18 cellular contexts compared by ENCODE assay signal in genomic region chr2:179862898-179863458, GRCh38. TPM values are rescaled to one million over a fixed set of nuclear protein-coding genes. Genes with fewer than 3 reads are reported as not detected.
DNase-seq lines count a peak whose midpoint lies in the region; ATAC-seq and TF ChIP-seq lines count a peak whose summit lies in the region.
"Had no signal": no experiment of that assay in that cellular context is flagged by ENCODE, and none has a peak within 500 bp of the region (broad histone marks: within the 10 kb centered on the region; RNA-seq: fewer than 3 reads in every experiment).

No MANE protein-coding gene starts in this region.

- intact Hi-C loops in HCT116 (cut with micrococcal nuclease) (no loop called here), left lung (cut with DNase I) (no loop called here)

- TF ChIP-seq RAD21 in HCT116 (IDR thresholded peaks at IDR 0.05; ENCODE audit: low read depth): no peak

- H3K27me3 ChIP-seq in HCT116 (ENCODE audit: insufficient read depth, low read length) (no peaks in the 10 kb centered on the region), left lung (peaks cover 7 to 58% of the 10 kb centered on the region in 2 donors), skeletal muscle tissue (ENCODE audit: control insufficient read depth in 3 of 3, insufficient read depth in 3 of 3, low read length in 3 of 3) (peaks cover 0 to 4% (median 3%) of the 10 kb centered on the region in 3 donors)

- H3K27ac ChIP-seq in HCT116 (ENCODE audit: low read depth, low read length) (no peak overlapping the region), left lung (no peak overlapping the region), skeletal muscle tissue (ENCODE audit: low read depth, low read length) (peak overlapping the region; percentile 48)
- H3K27ac ChIP-seq: Peyer's patch had no signal

- BruUV-seq in HCT116 (replicated peaks; lab: Mats Ljungman, UMichigan): no TSS peak

- RAD21 ChIA-PET in HCT116 (lab: Charles Lee; ENCODE audit: low non-redundant PET in 1 of 2, low total read pairs in 2 of 2, uncharacterized antibody in 2 of 2, unreplicated experiment in 2 of 2): no interaction called here

- no peak for DNase-seq in HCT116 (ENCODE audit: low read depth, low spot score)
- DNase-seq in left lung: no peak
- no peak for DNase-seq in SHP77 treated with DMSO at 0.1 percent for 48 hours (lab: John Stamatoyannopoulos, UW)
- no peak for DNase-seq in activated CD8-positive, alpha-beta memory T cell treated with anti-CD3 and anti-CD28 coated beads for 24 hours
- DNase-seq: ACHN; CD4-positive, CD25-positive, alpha-beta regulatory T cell; DMS79 treated with DMSO at 0.1 percent for 48 hours; GF-D8; KG1; NCI-H1105 treated with DMSO at 0.1 percent for 48 hours; NCI-H187; NCI-H446; NCI-H748 treated with DMSO at 0.1 percent for 48 hours; Peyer's patch; SHP77 had no signal

- H3K4me1 ChIP-seq in HCT116 (ENCODE audit: control insufficient read depth in 1 of 2, insufficient read depth in 2 of 2, low read length in 2 of 2) (peaks cover 2 to 15% of the 10 kb centered on the region in 2 experiments; a peak in 3 of 4 replicates), left lung (peaks cover 0 to 9% of the 10 kb centered on the region in 2 donors), skeletal muscle tissue (ENCODE audit: control insufficient read depth in 3 of 3, insufficient read depth in 3 of 3, low read length in 3 of 3) (peaks cover 10 to 16% (median 12%) of the 10 kb centered on the region in 3 donors)

- TF ChIP-seq POLR2A in HCT116 (IDR thresholded peaks at IDR 0.05; ENCODE audit: borderline replicate concordance, extremely low read depth, insufficient read depth, insufficient read length): no peak

- peak overlapping the region; percentile 77 for H2AFZ ChIP-seq in HCT116 (ENCODE audit: low read depth, low read length, poor library complexity, severe bottlenecking)

- CTCF ChIA-PET in HCT116 (lab: Charles Lee): interaction anchor here (1.1 to 1.4 kb wide), 2 partner anchors 36 to 73 kb away, joined by 3 read pairs; no protein-coding TSS in a partner anchor

- H3K9ac ChIP-seq in HCT116 (ENCODE audit: low read length) (no peak overlapping the region), skeletal muscle tissue (ENCODE audit: low read depth in 1 of 3, low read length in 3 of 3) (peak overlapping the region in 2 of 3 donors; percentile 20 to 64)

- no peaks in the 10 kb centered on the region for H3K79me2 ChIP-seq in HCT116 (ENCODE audit: insufficient read depth, low read length)

- H3K4me3 ChIP-seq in HCT116 (replicated peaks in 1 of 2; ENCODE audit: low read depth in 1 of 2, low read length in 2 of 2) (no peak overlapping the region), left lung (no peak overlapping the region), skeletal muscle tissue (ENCODE audit: low read length in 3 of 3) (peak overlapping the region in 2 of 3 donors; percentile 14 to 38)
- H3K4me3 ChIP-seq: Peyer's patch had no signal

- no peak overlapping the region for H3K4me2 ChIP-seq in HCT116 (ENCODE audit: low read length)

- no peaks in the 10 kb centered on the region for H4K20me1 ChIP-seq in HCT116 (ENCODE audit: insufficient read depth)

- TF ChIP-seq CTCF in HCT116 (IDR thresholded peaks at IDR 0.05 in 2 of 3, conservative IDR thresholded peaks at IDR 0.05 in 1 of 3; ENCODE audit: borderline replicate concordance in 1 of 3, insufficient read depth in 1 of 3, low read depth in 2 of 3, low read length in 2 of 3) (no peak), brain (conservative IDR thresholded peaks at IDR 0.05) (no peak), left lung (IDR thresholded peaks at IDR 0.05) (no peak)

- H3K9me2 ChIP-seq in HCT116 (ENCODE audit: insufficient read depth): no peaks in the 10 kb centered on the region

- H3K4me3 Mint-ChIP-seq in brain: peak overlapping the region in 4 of 5 experiments; percentile 39 to 70 (median 53)
- H3K4me3 Mint-ChIP-seq in activated T-helper 17 cell treated with anti-CD3 and anti-CD28 coated beads, Interleukin-2, amount 50 U/mL, for 72 hours: no peak overlapping the region
- H3K4me3 Mint-ChIP-seq: CD4-positive, CD25-positive, alpha-beta regulatory T cell had no signal

- H3K36me3 ChIP-seq in HCT116 (ENCODE audit: control insufficient read depth in 1 of 2, insufficient read depth in 2 of 2, low read length in 2 of 2) (no peaks in the 10 kb centered on the region), left lung (no peaks in the 10 kb centered on the region), skeletal muscle tissue (ENCODE audit: control insufficient read depth in 3 of 3, insufficient read depth in 3 of 3, low read length in 3 of 3) (no peaks in the 10 kb centered on the region)
- H3K36me3 ChIP-seq: Peyer's patch had no signal

- H3K4me1 Mint-ChIP-seq in brain: peaks cover 18% of the 10 kb centered on the region
- no peaks in the 10 kb centered on the region for H3K4me1 Mint-ChIP-seq in activated T-helper 17 cell treated with anti-CD3 and anti-CD28 coated beads, Interleukin-2, amount 50 U/mL, for 72 hours

- H3K9me3 ChIP-seq in HCT116 (ENCODE audit: control insufficient read depth in 1 of 2, insufficient read depth in 1 of 2, low read depth in 1 of 2, low read length in 2 of 2) (no peaks in the 10 kb centered on the region), left lung (no peaks in the 10 kb centered on the region), skeletal muscle tissue (ENCODE audit: control insufficient read depth in 3 of 3, low read length in 3 of 3) (no peaks in the 10 kb centered on the region)
- H3K9me3 ChIP-seq: Peyer's patch had no signal

- POLR2A ChIA-PET in HCT116 (lab: Charles Lee): no interaction called here

- H3K36me3 Mint-ChIP-seq in brain: no peaks in the 10 kb centered on the region
- H3K36me3 Mint-ChIP-seq in activated T-helper 17 cell treated with anti-CD3 and anti-CD28 coated beads, Interleukin-2, amount 50 U/mL, for 72 hours (ENCODE audit: low read depth): no peaks in the 10 kb centered on the region
- H3K36me3 Mint-ChIP-seq: CD4-positive, CD25-positive, alpha-beta regulatory T cell had no signal

- ATAC-seq in HCT116: no peak
- peak; percentile 41 for ATAC-seq in left lung
- ATAC-seq in activated T-helper 17 cell treated with anti-CD3 and anti-CD28 coated beads, Interleukin-2, amount 50 U/mL, for 72 hours (replicated peaks): no peak

- no peak overlapping the region for H3K27ac Mint-ChIP-seq in brain
- no peak overlapping the region for H3K27ac Mint-ChIP-seq in activated T-helper 17 cell treated with anti-CD3 and anti-CD28 coated beads, Interleukin-2, amount 50 U/mL, for 72 hours
- H3K27ac Mint-ChIP-seq: CD4-positive, CD25-positive, alpha-beta regulatory T cell had no signal

- H3K27me3 Mint-ChIP-seq in brain: peaks cover 77% of the 10 kb centered on the region
- peaks cover 60% of the 10 kb centered on the region for H3K27me3 Mint-ChIP-seq in activated T-helper 17 cell treated with anti-CD3 and anti-CD28 coated beads, Interleukin-2, amount 50 U/mL, for 72 hours

- H3K9me3 Mint-ChIP-seq in brain: no peaks in the 10 kb centered on the region
- H3K9me3 Mint-ChIP-seq in activated T-helper 17 cell treated with anti-CD3 and anti-CD28 coated beads, Interleukin-2, amount 50 U/mL, for 72 hours: no peaks in the 10 kb centered on the region

TF ChIP-seq in HCT116, 20 proteins besides CTCF, POLR2A, EP300 and RAD21:
- no peak for TF ChIP-seq FOSL1 (IDR thresholded peaks at IDR 0.05; ENCODE audit: low read depth)
- TF ChIP-seq SIN3A (IDR thresholded peaks at IDR 0.05; ENCODE audit: low read depth): no peak
- no peak for TF ChIP-seq POLR2AphosphoS5 (IDR thresholded peaks at IDR 0.05; ENCODE audit: low read depth, low read length)
- TF ChIP-seq EGR1 (IDR thresholded peaks at IDR 0.05; ENCODE audit: low read depth): no peak
- TF ChIP-seq ZFX (IDR thresholded peaks at IDR 0.05): no peak

RNA-seq across cellular contexts. Expression of gene ZNF385B, which starts 1.6 kb away (rescaled TPM):
- 9.3 TPM for total RNA-seq in HCT116 (2021; ENCODE audit: unreplicated experiment)
- polyA plus RNA-seq in HCT116 (2012): 4.1 and 5.6 TPM in 2 replicates
- polyA plus RNA-seq in brain (ENCODE audit: insufficient read depth, low read depth, low replicate concordance): 2.4 TPM
- 10 to 100 TPM; 34.0 to 51.3 TPM for total RNA-seq in left lung
- total RNA-seq in skeletal muscle tissue: 1.0 TPM
- not detected for total RNA-seq in activated T-helper 17 cell treated with anti-CD3 and anti-CD28 coated beads, Interleukin-2, amount 50 U/mL, for 72 hours
- total RNA-seq: CD4-positive, CD25-positive, alpha-beta regulatory T cell had no signal
- polyA plus RNA-seq: CD4-positive, CD25-positive, alpha-beta regulatory T cell had no signal

Comparison
In these comparisons a context has a peak if more than half of its experiments do, and no peak if none do; other contexts are left out.
1. H3K4me3 ChIP-seq: peak in skeletal muscle tissue (2 of 3); none in HCT116 (0 of 2) and left lung (0 of 2).